Comparison of ENCODE assay signal across 8 cellular contexts in the genomic region with DNA sequence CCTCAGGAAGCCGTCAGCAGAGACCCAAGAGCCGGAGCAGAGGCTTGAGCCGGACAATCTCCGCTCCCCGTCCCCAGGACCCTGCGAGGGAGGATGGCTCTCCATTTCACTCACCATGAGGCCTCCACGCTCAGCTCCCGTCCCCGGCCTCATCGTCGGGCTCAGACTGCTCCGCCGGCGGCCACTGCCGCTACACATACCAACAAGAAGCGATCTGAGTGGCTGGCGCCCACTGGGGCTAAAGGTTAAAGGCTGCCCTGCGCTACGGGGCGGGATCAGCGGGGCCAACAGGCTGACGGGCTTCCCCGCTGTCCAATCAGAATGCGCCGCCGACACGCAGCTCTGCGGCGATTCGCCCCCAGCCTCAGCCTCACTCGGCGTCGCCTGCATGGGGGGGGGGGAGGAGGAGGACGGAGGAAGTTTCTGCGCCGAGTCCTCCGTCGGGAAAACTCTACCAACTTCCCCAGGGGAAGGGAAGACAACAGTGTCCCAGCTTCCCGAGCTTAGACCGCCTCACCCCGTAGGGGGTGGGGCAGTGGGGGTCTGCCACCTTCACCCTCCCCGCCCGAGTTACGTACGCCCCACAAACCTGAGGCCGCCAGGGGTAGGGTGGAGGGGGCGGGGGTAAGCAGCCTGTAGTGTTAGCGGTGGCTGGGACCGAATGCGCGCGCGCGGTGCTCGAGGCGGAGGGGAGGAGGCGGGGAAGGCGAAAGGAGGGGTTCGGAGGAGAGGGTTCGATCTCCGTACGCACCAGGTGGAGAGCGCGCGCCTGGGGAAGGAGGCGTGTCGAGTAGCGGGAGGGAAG. TPM values are rescaled to one million over a fixed set of nuclear protein-coding genes. Genes with fewer than 3 reads are reported as not detected.
DNase-seq lines count a peak whose midpoint lies in the region; ATAC-seq and TF ChIP-seq lines count a peak whose summit lies in the region.

A gene (minus strand): TSS at position 220 of the 805 bp plus-strand sequence. CDS start 22 bp downstream, at position 198.

- intact Hi-C loops in T-helper 2 cell treated with Interferon-gamma antibody and Interleukin-4, amounts not matched to agents 100 ng/mL and 5 ng/mL, for 36 hours (cut with micrococcal nuclease) = loop anchor here (1.0 to 5.0 kb wide), 10 partner anchors 13 to 1457 kb away; a partner anchor contains a TSS
- intact Hi-C loops in uterus (cut with DNase I; ENCODE audit: low total_unique reads) = loop anchor here (10.0 kb wide), 1 partner anchor 543 kb away; a partner anchor contains a TSS

- H3K4me1 ChIP-seq in right atrium auricular region (peaks cover 0 to 40% of the 10 kb centered on the region in 2 donors), uterus (peaks cover 7 to 9% of the 10 kb centered on the region in 2 donors)

- peak; percentile 56 to 74 for TF ChIP-seq POLR2A in uterus (IDR thresholded peaks at IDR 0.05)

- H3K4me3 ChIP-seq in right atrium auricular region (peak within 1 kb of the TSS; percentile 91 to 94), uterus (peak within 1 kb of the TSS; percentile 96 to 98)

- peak; percentile 59 for ATAC-seq in GM18499 (IDR thresholded peaks at IDR 0.05; ENCODE audit: insufficient read depth, unreplicated experiment)
- peak; percentile 56 for ATAC-seq in HG02943 (IDR thresholded peaks at IDR 0.05; ENCODE audit: low read depth, unreplicated experiment)

- H3K27ac ChIP-seq in right atrium auricular region = peak within 1 kb of the TSS; percentile 98
- H3K27ac ChIP-seq in uterus = peak within 1 kb of the TSS; percentile 97 to 98

- peak in 1 of 2 donors; percentile 16 for TF ChIP-seq CTCF in right atrium auricular region (IDR thresholded peaks at IDR 0.05)
- peak in 1 of 4 experiments; percentile 25 for TF ChIP-seq CTCF in uterus (IDR thresholded peaks at IDR 0.05)

- peaks cover 8% of the 10 kb centered on the region for H3K36me3 ChIP-seq in right atrium auricular region
- H3K36me3 ChIP-seq in uterus = no peaks in the 10 kb centered on the region

- H3K9me3 ChIP-seq in right atrium auricular region (no peaks in the 10 kb centered on the region), uterus (no peaks in the 10 kb centered on the region)

- H3K27me3 ChIP-seq in right atrium auricular region = no peaks in the 10 kb centered on the region
- no peaks in the 10 kb centered on the region for H3K27me3 ChIP-seq in uterus

- DNase-seq in NCI-H187 treated with DMSO at 0.1 percent for 48 hours (lab: John Stamatoyannopoulos, UW) (peak; percentile 47), anterior cingulate cortex (lab: John Stamatoyannopoulos, UW) (peak; percentile 94 to 99 (median 98)), right atrium auricular region (ENCODE audit: low spot score) (peak; percentile 99), pulmonary artery endothelial cell (ENCODE audit: low read depth, low spot score) (peak; percentile 95), uterus (peak; percentile 98 to 99)

RNA-seq across cellular contexts. Expression of the gene that starts here (rescaled TPM):
- 118 and 127 TPM in 2 replicates for total RNA-seq in T-helper 2 cell treated with Interferon-gamma antibody and Interleukin-4, amounts not matched to agents 100 ng/mL and 5 ng/mL, for 36 hours
- total RNA-seq in right atrium auricular region = 10 to 100 TPM; 31.2 to 44.6 TPM
- 149 and 156 TPM in 2 replicates for total RNA-seq in pulmonary artery endothelial cell
- total RNA-seq in uterus = 100 to 1,000 TPM in 1 of 4 donors, 10 to 100 TPM in 3; 69.1 to 151 (median 85.3) TPM

Comparison
In these comparisons a context has a peak if more than half of its experiments do, and no peak if none do; other contexts are left out.
1. Peak in every context shown above with its lines: DNase-seq, ATAC-seq, H3K4me3 ChIP-seq and H3K27ac ChIP-seq.
2. DNase-seq: peak in every context shown above with its lines; median percentile 99 in right atrium auricular region; 98 in uterus; 98 in anterior cingulate cortex; 95 in pulmonary artery endothelial cell; 47 in NCI-H187 treated with DMSO at 0.1 percent for 48 hours.